In the genomic region with DNA sequence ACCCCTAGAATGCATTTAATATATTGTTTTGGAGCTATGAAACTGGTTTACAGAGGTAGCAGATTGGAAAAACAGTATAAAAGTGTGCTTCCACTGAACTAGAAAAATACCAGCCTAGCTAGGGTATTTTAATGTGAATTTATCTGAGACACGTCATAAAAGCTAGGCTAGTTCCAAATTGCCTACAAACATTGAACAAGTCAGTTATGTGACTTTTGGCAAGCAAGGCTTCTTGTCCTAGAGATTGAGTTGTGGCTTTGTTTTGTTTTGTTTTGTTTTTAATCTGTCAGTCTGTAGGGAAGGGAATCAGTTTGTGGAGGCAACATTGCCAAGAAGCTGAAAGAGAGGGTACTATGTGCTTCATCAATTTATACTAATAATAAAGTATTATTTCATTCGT, we compare ENCODE assay signal across 2 cellular contexts.
TF ChIP-seq lines count a peak whose summit lies in the region.

No MANE protein-coding gene starts in this region.

TF ChIP-seq in WTC11, 78 proteins besides CTCF, POLR2A, EP300 and RAD21:
- no peak for TF ChIP-seq ELF4 (CRISPR knock-in tag; IDR thresholded peaks at IDR 0.05; ENCODE audit: low read depth)
- no peak for TF ChIP-seq KAT7 (CRISPR knock-in tag; IDR thresholded peaks at IDR 0.05; ENCODE audit: borderline replicate concordance)
- no peak for TF ChIP-seq GABPB1 (CRISPR knock-in tag; IDR thresholded peaks at IDR 0.05)
- TF ChIP-seq OVOL2 (CRISPR knock-in tag; IDR thresholded peaks at IDR 0.05; ENCODE audit: borderline replicate concordance) = no peak
- no peak for TF ChIP-seq SP1 (CRISPR knock-in tag; conservative IDR thresholded peaks at IDR 0.05)
- TF ChIP-seq RELA (CRISPR knock-in tag; IDR thresholded peaks at IDR 0.05; ENCODE audit: borderline replicate concordance) = no peak
- TF ChIP-seq, protein P1, sequence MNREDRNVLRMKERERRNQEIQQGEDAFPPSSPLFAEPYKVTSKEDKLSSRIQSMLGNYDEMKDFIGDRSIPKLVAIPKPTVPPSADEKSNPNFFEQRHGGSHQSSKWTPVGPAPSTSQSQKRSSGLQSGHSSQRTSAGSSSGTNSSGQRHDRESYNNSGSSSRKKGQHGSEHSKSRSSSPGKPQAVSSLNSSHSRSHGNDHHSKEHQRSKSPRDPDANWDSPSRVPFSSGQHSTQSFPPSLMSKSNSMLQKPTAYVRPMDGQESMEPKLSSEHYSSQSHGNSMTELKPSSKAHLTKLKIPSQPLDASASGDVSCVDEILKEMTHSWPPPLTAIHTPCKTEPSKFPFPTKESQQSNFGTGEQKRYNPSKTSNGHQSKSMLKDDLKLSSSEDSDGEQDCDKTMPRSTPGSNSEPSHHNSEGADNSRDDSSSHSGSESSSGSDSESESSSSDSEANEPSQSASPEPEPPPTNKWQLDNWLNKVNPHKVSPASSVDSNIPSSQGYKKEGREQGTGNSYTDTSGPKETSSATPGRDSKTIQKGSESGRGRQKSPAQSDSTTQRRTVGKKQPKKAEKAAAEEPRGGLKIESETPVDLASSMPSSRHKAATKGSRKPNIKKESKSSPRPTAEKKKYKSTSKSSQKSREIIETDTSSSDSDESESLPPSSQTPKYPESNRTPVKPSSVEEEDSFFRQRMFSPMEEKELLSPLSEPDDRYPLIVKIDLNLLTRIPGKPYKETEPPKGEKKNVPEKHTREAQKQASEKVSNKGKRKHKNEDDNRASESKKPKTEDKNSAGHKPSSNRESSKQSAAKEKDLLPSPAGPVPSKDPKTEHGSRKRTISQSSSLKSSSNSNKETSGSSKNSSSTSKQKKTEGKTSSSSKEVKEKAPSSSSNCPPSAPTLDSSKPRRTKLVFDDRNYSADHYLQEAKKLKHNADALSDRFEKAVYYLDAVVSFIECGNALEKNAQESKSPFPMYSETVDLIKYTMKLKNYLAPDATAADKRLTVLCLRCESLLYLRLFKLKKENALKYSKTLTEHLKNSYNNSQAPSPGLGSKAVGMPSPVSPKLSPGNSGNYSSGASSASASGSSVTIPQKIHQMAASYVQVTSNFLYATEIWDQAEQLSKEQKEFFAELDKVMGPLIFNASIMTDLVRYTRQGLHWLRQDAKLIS (CRISPR knock-in tag; IDR thresholded peaks at IDR 0.05; ENCODE audit: borderline replicate concordance) = no peak
- no peak for TF ChIP-seq ZNF121 (CRISPR knock-in tag; IDR thresholded peaks at IDR 0.05)
- no peak for TF ChIP-seq NR1H2 (CRISPR knock-in tag; IDR thresholded peaks at IDR 0.05)
- TF ChIP-seq, protein P2, sequence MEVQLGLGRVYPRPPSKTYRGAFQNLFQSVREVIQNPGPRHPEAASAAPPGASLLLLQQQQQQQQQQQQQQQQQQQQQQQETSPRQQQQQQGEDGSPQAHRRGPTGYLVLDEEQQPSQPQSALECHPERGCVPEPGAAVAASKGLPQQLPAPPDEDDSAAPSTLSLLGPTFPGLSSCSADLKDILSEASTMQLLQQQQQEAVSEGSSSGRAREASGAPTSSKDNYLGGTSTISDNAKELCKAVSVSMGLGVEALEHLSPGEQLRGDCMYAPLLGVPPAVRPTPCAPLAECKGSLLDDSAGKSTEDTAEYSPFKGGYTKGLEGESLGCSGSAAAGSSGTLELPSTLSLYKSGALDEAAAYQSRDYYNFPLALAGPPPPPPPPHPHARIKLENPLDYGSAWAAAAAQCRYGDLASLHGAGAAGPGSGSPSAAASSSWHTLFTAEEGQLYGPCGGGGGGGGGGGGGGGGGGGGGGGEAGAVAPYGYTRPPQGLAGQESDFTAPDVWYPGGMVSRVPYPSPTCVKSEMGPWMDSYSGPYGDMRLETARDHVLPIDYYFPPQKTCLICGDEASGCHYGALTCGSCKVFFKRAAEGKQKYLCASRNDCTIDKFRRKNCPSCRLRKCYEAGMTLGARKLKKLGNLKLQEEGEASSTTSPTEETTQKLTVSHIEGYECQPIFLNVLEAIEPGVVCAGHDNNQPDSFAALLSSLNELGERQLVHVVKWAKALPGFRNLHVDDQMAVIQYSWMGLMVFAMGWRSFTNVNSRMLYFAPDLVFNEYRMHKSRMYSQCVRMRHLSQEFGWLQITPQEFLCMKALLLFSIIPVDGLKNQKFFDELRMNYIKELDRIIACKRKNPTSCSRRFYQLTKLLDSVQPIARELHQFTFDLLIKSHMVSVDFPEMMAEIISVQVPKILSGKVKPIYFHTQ (CRISPR knock-in tag; IDR thresholded peaks at IDR 0.05) = no peak
- TF ChIP-seq, protein P3, sequence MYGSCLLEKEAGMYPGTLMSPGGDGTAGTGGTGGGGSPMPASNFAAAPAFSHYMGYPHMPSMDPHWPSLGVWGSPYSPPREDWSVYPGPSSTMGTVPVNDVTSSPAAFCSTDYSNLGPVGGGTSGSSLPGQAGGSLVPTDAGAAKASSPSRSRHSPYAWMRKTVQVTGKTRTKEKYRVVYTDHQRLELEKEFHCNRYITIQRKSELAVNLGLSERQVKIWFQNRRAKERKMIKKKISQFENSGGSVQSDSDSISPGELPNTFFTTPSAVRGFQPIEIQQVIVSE (CRISPR knock-in tag; IDR thresholded peaks at IDR 0.05; ENCODE audit: borderline replicate concordance) = no peak
- TF ChIP-seq, protein P4, sequence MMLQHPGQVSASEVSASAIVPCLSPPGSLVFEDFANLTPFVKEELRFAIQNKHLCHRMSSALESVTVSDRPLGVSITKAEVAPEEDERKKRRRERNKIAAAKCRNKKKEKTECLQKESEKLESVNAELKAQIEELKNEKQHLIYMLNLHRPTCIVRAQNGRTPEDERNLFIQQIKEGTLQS (CRISPR knock-in tag; conservative IDR thresholded peaks at IDR 0.05) = no peak
- TF ChIP-seq, protein P5, sequence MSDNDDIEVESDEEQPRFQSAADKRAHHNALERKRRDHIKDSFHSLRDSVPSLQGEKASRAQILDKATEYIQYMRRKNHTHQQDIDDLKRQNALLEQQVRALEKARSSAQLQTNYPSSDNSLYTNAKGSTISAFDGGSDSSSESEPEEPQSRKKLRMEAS (CRISPR knock-in tag; IDR thresholded peaks at IDR 0.05) = no peak
- no peak for TF ChIP-seq ETV6 (CRISPR knock-in tag; IDR thresholded peaks at IDR 0.05)

TF ChIP-seq in endothelial cell of umbilical vein, 7 proteins besides CTCF, POLR2A, EP300 and RAD21:
- TF ChIP-seq EZH2 (IDR thresholded peaks at IDR 0.05; ENCODE audit: borderline replicate concordance, low read depth, low read length, severe bottlenecking) = no peak
- TF ChIP-seq JUN (IDR thresholded peaks at IDR 0.05; ENCODE audit: borderline replicate concordance, insufficient read depth, insufficient read length, low read depth) = no peak
- TF ChIP-seq FOS (IDR thresholded peaks at IDR 0.05; ENCODE audit: borderline replicate concordance, insufficient read depth, low read length) = no peak
- TF ChIP-seq POLR2AphosphoS5 (IDR thresholded peaks at IDR 0.05; ENCODE audit: insufficient read depth, low read depth, low read length) = no peak
- no peak for TF ChIP-seq GATA2 (IDR thresholded peaks at IDR 0.05; ENCODE audit: insufficient read depth, insufficient read length, low read depth, low read length)
- no peak for TF ChIP-seq MYC (IDR thresholded peaks at IDR 0.05; ENCODE audit: low read depth, low read length)
- TF ChIP-seq, protein P5 (IDR thresholded peaks at IDR 0.05; ENCODE audit: insufficient read depth, insufficient read length) = no peak
